In the genomic region with DNA sequence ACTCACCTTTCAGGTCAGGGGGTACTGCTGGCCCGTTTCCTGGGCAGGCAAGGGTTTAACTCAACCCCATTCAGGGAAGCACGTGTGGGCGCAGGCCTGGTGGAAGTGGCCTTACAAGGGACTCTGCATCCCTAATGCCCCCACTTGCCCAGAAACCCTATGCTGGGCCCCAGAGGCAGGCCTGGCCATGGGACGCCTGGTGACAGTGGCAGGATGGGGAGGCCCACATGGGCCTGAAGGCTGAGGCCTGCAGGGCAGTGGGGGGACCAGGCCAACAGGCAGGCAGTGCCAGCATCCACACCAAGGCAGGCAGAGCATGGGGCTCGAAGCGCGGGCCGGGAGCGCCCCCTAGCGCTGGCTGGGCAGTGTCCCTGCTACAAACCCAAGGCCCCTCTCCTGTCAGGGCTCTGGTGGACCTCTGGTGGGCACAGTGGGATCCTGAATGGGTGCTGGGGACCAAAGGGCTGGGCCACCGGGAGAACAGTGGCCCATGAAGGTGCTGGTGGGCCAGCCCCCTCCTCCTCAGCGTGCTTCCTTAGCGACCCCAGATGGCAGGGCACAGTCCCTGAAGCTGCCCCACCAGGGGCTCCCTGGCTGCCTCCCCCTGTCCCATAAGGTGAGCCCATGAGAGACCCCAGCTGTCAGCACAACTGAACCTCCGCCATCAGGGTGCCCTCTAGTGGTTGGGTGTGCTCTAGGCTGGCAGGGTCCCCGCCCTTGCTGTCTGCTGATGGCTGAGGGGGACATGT, we compare ENCODE assay signal across 1 cellular context.
A peak's percentile ranks its signal among the peaks of the same experiment; 100 is the strongest.
TF ChIP-seq lines count a peak whose summit lies in the region.

No MANE protein-coding gene starts in this region.

TF ChIP-seq in HepG2, 621 proteins besides CTCF, POLR2A, EP300 and RAD21 (continued from another document and continues in another):
- TF ChIP-seq, protein P1, sequence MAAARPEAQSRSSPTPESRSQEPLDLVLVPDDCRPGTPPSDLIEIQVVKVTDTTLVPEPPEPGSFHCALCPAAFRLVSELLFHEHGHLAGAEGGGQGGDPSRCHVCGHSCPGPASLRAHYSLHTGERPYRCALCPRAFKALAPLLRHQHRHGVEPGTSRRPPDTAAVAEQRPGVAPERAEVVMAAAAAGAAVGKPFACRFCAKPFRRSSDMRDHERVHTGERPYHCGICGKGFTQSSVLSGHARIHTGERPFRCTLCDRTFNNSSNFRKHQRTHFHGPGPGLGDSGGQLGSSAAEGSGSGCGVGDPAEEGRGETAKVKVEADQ (CRISPR knock-in tag; IDR thresholded peaks at IDR 0.05; ENCODE audit: borderline replicate concordance) = no peak
- TF ChIP-seq ZNF274 (CRISPR knock-in tag; IDR thresholded peaks at IDR 0.05) (peak; percentile 43; the same call in 1 of the 2 replicates), RXRA (CRISPR knock-in tag; IDR thresholded peaks at IDR 0.05) (peak; percentile 47; the same call in 1 of the 2 replicates), ARHGAP35 (CRISPR knock-in tag; IDR thresholded peaks at IDR 0.05; ENCODE audit: borderline replicate concordance) (no peak), ZFP82 (CRISPR knock-in tag; IDR thresholded peaks at IDR 0.05; ENCODE audit: borderline replicate concordance) (no peak), REXO4 (CRISPR knock-in tag; IDR thresholded peaks at IDR 0.05; ENCODE audit: borderline replicate concordance) (no peak), HOXA7 (CRISPR knock-in tag; IDR thresholded peaks at IDR 0.05) (peak; percentile 23; the same call in 1 of the 2 replicates), NR2F6 (IDR thresholded peaks at IDR 0.05) (no peak), NR2F6 (CRISPR knock-in tag; IDR thresholded peaks at IDR 0.05) (peak; percentile 14; the same call in 1 of the 2 replicates), BRCA1 (CRISPR knock-in tag; IDR thresholded peaks at IDR 0.05) (no peak), AGO2 (optimal IDR thresholded peaks at IDR 0.05; ENCODE audit: low read depth, low read length) (peak; percentile 100), KLF12 (CRISPR knock-in tag; IDR thresholded peaks at IDR 0.05; ENCODE audit: borderline replicate concordance) (peak; percentile 39; the same call in 1 of the 2 replicates), ZNF333 (CRISPR knock-in tag; IDR thresholded peaks at IDR 0.05; ENCODE audit: borderline replicate concordance) (no peak), XRCC5 (optimal IDR thresholded peaks at IDR 0.05; ENCODE audit: low read length) (peak; percentile 92), ZNF331 (CRISPR knock-in tag; IDR thresholded peaks at IDR 0.05) (no peak; the same call in 1 of the 2 replicates), ZNF546 (CRISPR knock-in tag; conservative IDR thresholded peaks at IDR 0.05) (no peak), ZNF501 (CRISPR knock-in tag; IDR thresholded peaks at IDR 0.05) (peak; percentile 66; the same call in 1 of the 2 replicates), SATB2 (CRISPR knock-in tag; IDR thresholded peaks at IDR 0.05) (no peak), TRIM24 (CRISPR knock-in tag; IDR thresholded peaks at IDR 0.05) (no peak), ZNF34 (CRISPR knock-in tag; IDR thresholded peaks at IDR 0.05; ENCODE audit: borderline replicate concordance) (no peak; the same call in 1 of the 2 replicates), MAF1 (CRISPR knock-in tag; IDR thresholded peaks at IDR 0.05; ENCODE audit: borderline replicate concordance) (no peak), NR2F1 (CRISPR knock-in tag; IDR thresholded peaks at IDR 0.05) (no peak), SUZ12 (IDR thresholded peaks at IDR 0.05; ENCODE audit: low read depth, low read length) (no peak), NCOA5 (CRISPR knock-in tag; IDR thresholded peaks at IDR 0.05) (no peak), RELA (CRISPR knock-in tag; IDR thresholded peaks at IDR 0.05) (no peak), ZFP37 (CRISPR knock-in tag; IDR thresholded peaks at IDR 0.05; ENCODE audit: borderline replicate concordance) (no peak), HNRNPLL (IDR thresholded peaks at IDR 0.05; ENCODE audit: low read depth, low read length, poor library complexity, severe bottlenecking) (peak; percentile 58), RXRB (CRISPR knock-in tag; IDR thresholded peaks at IDR 0.05; ENCODE audit: borderline replicate concordance) (peak; percentile 3; the same call in 1 of the 2 replicates), THYN1 (CRISPR knock-in tag; IDR thresholded peaks at IDR 0.05; ENCODE audit: borderline replicate concordance, low read depth) (no peak), ZNF383 (CRISPR knock-in tag; IDR thresholded peaks at IDR 0.05; ENCODE audit: borderline replicate concordance) (no peak), CREB1 (IDR thresholded peaks at IDR 0.05) (no peak), CREB1 (CRISPR knock-in tag; IDR thresholded peaks at IDR 0.05) (no peak), MIER3 (CRISPR knock-in tag; IDR thresholded peaks at IDR 0.05; ENCODE audit: borderline replicate concordance) (0 out of 2 replicates have a peak, but pooled peaks have one; percentile 41), ATM (IDR thresholded peaks at IDR 0.05; ENCODE audit: borderline replicate concordance) (no peak), SMC3 (IDR thresholded peaks at IDR 0.05; ENCODE audit: low read length) (peak; percentile 68; the same call in 1 of the 2 replicates), GLI4 (CRISPR knock-in tag; IDR thresholded peaks at IDR 0.05; ENCODE audit: borderline replicate concordance) (0 out of 2 replicates have a peak, but pooled peaks have one; percentile 32), DR1 (CRISPR knock-in tag; IDR thresholded peaks at IDR 0.05) (0 out of 2 replicates have a peak, but pooled peaks have one; percentile 0)
- TF ChIP-seq, protein P2, sequence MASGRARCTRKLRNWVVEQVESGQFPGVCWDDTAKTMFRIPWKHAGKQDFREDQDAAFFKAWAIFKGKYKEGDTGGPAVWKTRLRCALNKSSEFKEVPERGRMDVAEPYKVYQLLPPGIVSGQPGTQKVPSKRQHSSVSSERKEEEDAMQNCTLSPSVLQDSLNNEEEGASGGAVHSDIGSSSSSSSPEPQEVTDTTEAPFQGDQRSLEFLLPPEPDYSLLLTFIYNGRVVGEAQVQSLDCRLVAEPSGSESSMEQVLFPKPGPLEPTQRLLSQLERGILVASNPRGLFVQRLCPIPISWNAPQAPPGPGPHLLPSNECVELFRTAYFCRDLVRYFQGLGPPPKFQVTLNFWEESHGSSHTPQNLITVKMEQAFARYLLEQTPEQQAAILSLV (CRISPR knock-in tag; IDR thresholded peaks at IDR 0.05; ENCODE audit: borderline replicate concordance) = peak; percentile 50; the same call in 1 of the 2 replicates
- TF ChIP-seq, protein P3, sequence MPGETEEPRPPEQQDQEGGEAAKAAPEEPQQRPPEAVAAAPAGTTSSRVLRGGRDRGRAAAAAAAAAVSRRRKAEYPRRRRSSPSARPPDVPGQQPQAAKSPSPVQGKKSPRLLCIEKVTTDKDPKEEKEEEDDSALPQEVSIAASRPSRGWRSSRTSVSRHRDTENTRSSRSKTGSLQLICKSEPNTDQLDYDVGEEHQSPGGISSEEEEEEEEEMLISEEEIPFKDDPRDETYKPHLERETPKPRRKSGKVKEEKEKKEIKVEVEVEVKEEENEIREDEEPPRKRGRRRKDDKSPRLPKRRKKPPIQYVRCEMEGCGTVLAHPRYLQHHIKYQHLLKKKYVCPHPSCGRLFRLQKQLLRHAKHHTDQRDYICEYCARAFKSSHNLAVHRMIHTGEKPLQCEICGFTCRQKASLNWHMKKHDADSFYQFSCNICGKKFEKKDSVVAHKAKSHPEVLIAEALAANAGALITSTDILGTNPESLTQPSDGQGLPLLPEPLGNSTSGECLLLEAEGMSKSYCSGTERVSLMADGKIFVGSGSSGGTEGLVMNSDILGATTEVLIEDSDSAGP (CRISPR knock-in tag; IDR thresholded peaks at IDR 0.05; ENCODE audit: borderline replicate concordance) = peak; percentile 91; the same call in 1 of the 2 replicates
- TF ChIP-seq, protein P4, sequence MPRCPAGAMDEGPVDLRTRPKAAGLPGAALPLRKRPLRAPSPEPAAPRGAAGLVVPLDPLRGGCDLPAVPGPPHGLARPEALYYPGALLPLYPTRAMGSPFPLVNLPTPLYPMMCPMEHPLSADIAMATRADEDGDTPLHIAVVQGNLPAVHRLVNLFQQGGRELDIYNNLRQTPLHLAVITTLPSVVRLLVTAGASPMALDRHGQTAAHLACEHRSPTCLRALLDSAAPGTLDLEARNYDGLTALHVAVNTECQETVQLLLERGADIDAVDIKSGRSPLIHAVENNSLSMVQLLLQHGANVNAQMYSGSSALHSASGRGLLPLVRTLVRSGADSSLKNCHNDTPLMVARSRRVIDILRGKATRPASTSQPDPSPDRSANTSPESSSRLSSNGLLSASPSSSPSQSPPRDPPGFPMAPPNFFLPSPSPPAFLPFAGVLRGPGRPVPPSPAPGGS (CRISPR knock-in tag; IDR thresholded peaks at IDR 0.05) = peak; percentile 70
- TF ChIP-seq, protein P5, sequence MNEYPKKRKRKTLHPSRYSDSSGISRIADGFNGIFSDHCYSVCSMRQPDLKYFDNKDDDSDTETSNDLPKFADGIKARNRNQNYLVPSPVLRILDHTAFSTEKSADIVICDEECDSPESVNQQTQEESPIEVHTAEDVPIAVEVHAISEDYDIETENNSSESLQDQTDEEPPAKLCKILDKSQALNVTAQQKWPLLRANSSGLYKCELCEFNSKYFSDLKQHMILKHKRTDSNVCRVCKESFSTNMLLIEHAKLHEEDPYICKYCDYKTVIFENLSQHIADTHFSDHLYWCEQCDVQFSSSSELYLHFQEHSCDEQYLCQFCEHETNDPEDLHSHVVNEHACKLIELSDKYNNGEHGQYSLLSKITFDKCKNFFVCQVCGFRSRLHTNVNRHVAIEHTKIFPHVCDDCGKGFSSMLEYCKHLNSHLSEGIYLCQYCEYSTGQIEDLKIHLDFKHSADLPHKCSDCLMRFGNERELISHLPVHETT (CRISPR knock-in tag; conservative IDR thresholded peaks at IDR 0.05) = no peak
- TF ChIP-seq, protein P6, sequence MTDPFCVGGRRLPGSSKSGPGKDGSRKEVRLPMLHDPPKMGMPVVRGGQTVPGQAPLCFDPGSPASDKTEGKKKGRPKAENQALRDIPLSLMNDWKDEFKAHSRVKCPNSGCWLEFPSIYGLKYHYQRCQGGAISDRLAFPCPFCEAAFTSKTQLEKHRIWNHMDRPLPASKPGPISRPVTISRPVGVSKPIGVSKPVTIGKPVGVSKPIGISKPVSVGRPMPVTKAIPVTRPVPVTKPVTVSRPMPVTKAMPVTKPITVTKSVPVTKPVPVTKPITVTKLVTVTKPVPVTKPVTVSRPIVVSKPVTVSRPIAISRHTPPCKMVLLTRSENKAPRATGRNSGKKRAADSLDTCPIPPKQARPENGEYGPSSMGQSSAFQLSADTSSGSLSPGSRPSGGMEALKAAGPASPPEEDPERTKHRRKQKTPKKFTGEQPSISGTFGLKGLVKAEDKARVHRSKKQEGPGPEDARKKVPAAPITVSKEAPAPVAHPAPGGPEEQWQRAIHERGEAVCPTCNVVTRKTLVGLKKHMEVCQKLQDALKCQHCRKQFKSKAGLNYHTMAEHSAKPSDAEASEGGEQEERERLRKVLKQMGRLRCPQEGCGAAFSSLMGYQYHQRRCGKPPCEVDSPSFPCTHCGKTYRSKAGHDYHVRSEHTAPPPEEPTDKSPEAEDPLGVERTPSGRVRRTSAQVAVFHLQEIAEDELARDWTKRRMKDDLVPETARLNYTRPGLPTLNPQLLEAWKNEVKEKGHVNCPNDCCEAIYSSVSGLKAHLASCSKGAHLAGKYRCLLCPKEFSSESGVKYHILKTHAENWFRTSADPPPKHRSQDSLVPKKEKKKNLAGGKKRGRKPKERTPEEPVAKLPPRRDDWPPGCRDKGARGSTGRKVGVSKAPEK (CRISPR knock-in tag; IDR thresholded peaks at IDR 0.05; ENCODE audit: borderline replicate concordance) = no peak
- TF ChIP-seq, protein P7, sequence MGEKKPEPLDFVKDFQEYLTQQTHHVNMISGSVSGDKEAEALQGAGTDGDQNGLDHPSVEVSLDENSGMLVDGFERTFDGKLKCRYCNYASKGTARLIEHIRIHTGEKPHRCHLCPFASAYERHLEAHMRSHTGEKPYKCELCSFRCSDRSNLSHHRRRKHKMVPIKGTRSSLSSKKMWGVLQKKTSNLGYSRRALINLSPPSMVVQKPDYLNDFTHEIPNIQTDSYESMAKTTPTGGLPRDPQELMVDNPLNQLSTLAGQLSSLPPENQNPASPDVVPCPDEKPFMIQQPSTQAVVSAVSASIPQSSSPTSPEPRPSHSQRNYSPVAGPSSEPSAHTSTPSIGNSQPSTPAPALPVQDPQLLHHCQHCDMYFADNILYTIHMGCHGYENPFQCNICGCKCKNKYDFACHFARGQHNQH (CRISPR knock-in tag; IDR thresholded peaks at IDR 0.05) = peak; percentile 55; the same call in 1 of the 2 replicates
- TF ChIP-seq, protein P8, sequence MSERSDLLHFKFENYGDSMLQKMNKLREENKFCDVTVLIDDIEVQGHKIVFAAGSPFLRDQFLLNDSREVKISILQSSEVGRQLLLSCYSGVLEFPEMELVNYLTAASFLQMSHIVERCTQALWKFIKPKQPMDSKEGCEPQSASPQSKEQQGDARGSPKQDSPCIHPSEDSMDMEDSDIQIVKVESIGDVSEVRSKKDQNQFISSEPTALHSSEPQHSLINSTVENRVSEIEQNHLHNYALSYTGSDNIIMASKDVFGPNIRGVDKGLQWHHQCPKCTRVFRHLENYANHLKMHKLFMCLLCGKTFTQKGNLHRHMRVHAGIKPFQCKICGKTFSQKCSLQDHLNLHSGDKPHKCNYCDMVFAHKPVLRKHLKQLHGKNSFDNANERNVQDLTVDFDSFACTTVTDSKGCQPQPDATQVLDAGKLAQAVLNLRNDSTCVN (CRISPR knock-in tag; IDR thresholded peaks at IDR 0.05; ENCODE audit: borderline replicate concordance) = no peak
- TF ChIP-seq, protein P9, sequence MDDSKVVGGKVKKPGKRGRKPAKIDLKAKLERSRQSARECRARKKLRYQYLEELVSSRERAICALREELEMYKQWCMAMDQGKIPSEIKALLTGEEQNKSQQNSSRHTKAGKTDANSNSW (CRISPR knock-in tag; IDR thresholded peaks at IDR 0.05; ENCODE audit: borderline replicate concordance) = no peak; the same call in 1 of the 2 replicates
- TF ChIP-seq, protein P10, sequence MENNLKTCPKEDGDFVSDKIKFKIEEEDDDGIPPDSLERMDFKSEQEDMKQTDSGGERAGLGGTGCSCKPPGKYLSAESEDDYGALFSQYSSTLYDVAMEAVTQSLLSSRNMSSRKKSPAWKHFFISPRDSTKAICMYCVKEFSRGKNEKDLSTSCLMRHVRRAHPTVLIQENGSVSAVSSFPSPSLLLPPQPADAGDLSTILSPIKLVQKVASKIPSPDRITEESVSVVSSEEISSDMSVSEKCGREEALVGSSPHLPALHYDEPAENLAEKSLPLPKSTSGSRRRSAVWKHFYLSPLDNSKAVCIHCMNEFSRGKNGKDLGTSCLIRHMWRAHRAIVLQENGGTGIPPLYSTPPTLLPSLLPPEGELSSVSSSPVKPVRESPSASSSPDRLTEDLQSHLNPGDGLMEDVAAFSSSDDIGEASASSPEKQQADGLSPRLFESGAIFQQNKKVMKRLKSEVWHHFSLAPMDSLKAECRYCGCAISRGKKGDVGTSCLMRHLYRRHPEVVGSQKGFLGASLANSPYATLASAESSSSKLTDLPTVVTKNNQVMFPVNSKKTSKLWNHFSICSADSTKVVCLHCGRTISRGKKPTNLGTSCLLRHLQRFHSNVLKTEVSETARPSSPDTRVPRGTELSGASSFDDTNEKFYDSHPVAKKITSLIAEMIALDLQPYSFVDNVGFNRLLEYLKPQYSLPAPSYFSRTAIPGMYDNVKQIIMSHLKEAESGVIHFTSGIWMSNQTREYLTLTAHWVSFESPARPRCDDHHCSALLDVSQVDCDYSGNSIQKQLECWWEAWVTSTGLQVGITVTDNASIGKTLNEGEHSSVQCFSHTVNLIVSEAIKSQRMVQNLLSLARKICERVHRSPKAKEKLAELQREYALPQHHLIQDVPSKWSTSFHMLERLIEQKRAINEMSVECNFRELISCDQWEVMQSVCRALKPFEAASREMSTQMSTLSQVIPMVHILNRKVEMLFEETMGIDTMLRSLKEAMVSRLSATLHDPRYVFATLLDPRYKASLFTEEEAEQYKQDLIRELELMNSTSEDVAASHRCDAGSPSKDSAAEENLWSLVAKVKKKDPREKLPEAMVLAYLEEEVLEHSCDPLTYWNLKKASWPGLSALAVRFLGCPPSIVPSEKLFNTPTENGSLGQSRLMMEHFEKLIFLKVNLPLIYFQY (CRISPR knock-in tag; IDR thresholded peaks at IDR 0.05; ENCODE audit: borderline replicate concordance) = 0 out of 2 replicates have a peak, but pooled peaks have one; percentile 60
